10 cellular contexts compared by ENCODE assay signal in the genomic region with DNA sequence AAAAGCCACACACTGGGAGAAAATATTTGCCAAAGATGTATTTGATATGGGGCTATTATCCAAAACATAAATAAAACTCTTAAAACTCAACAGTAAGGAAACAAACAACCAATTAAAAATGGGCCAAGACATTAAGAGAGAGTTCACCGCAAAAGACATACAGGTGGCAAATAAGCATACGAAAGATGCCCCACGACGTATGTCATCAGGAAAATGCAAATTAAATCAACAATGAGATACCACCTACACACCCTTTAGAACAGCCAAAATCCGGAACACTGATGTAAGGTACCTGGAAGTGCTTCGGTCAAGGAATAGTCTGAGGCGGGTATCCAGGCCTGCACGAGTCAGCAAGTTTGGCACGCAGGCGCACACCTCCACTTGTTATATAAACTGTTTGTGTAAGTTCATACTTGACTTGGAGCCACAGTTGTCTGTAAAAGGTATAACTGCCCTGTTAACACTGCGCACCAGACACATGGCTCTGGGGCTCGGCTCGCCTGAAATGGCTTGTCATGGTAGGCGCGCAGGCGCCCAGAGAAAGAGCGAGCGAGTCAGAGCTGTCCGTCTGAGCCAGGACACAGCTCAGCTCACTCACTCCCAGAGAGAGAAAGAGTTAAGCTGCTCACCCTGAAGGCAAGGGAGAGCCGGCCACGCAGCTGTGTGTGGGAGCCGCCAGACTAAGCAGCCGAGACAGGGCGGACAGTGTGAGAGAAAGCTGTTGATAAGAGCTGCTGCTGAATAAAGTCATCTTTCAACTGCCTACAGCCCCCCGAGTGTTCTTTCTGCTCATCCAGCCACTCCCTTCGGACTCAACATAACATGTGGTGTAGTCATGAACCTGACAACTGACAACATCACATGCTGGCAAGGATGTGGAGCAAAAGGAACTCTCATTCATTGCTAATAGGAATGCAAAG.
DNase-seq lines count a peak whose midpoint lies in the region; ATAC-seq and TF ChIP-seq lines count a peak whose summit lies in the region.
"Had no signal": no experiment of that assay in that cellular context is flagged by ENCODE, and none has a peak within 500 bp of the region (broad histone marks: within the 10 kb centered on the region; RNA-seq: fewer than 3 reads in every experiment).

No MANE protein-coding gene starts in this region.

- intact Hi-C loops in heart right ventricle (cut with DNase I) (no loop called here), psoas muscle (cut with DNase I) (no loop called here)

- ATAC-seq in WTC11, result peak; percentile 26; the same call in 1 of the 2 replicates
- peak; percentile 78 to 91 (median 87) for ATAC-seq in heart right ventricle
- ATAC-seq in psoas muscle, result peak; percentile 85 to 91 (median 88)
- ATAC-seq in HG03196 (IDR thresholded peaks at IDR 0.05; ENCODE audit: unreplicated experiment), result no peak
- ATAC-seq in GM19452 (IDR thresholded peaks at IDR 0.05; ENCODE audit: unreplicated experiment), result no peak

- no peak for TF ChIP-seq CTCF in WTC11 (IDR thresholded peaks at IDR 0.05)
- TF ChIP-seq CTCF in heart right ventricle (IDR thresholded peaks at IDR 0.05), result no peak
- no peak for TF ChIP-seq CTCF in psoas muscle (IDR thresholded peaks at IDR 0.05)

- 55 to 58% methylated on average over 26 of the region's 26 CpGs for WGBS in heart right ventricle, 2 donors
- WGBS in psoas muscle, 3 donors, result 49 to 68% (median 60%) methylated on average over 26 of the region's 26 CpGs

- H3K36me3 Mint-ChIP-seq in WTC11, result no peaks in the 10 kb centered on the region

- peaks cover 0 to 7% (median 0%) of the 10 kb centered on the region in 7 donors for H3K27me3 ChIP-seq in heart right ventricle
- no peaks in the 10 kb centered on the region for H3K27me3 ChIP-seq in psoas muscle (ENCODE audit: insufficient read depth in 3 of 3, low read length in 2 of 3)

- H3K4me1 ChIP-seq in heart right ventricle (peaks cover 0 to 8% (median 0%) of the 10 kb centered on the region in 9 donors), psoas muscle (peaks cover 22% of the 10 kb centered on the region)

- H3K27ac ChIP-seq in heart right ventricle (peak overlapping the region in 8 of 10 donors; percentile 8 to 78 (median 52)), psoas muscle (peak overlapping the region; percentile 89)

- H3K4me1 Mint-ChIP-seq in WTC11, result peaks cover 14% of the 10 kb centered on the region

- 0 out of 2 replicates have a peak, but pooled peaks cover 4% of the 10 kb centered on the region for H3K27me3 Mint-ChIP-seq in WTC11 (ENCODE audit: low read depth)

- DNase-seq in Caki2 (ENCODE audit: low read depth), result peak; percentile 82
- no peak for DNase-seq in WTC11 (ENCODE audit: low spot score)
- peak; percentile 44 to 51 for DNase-seq in heart right ventricle
- peak; percentile 64 to 84 for DNase-seq in psoas muscle
- no peak for DNase-seq in NCI-H187 treated with DMSO at 0.1 percent for 48 hours (lab: John Stamatoyannopoulos, UW)
- DNase-seq in GF-D8 (lab: John Stamatoyannopoulos, UW), result no peak
- DNase-seq: DMS153 had no signal

- H3K36me3 ChIP-seq in heart right ventricle (no peaks in the 10 kb centered on the region), psoas muscle (ENCODE audit: insufficient read depth in 1 of 2, low read depth in 1 of 2) (no peaks in the 10 kb centered on the region)

- CTCF ChIA-PET in WTC11 (lab: Charles Lee), result no interaction called here

- peaks cover 7% of the 10 kb centered on the region for H3K9me3 Mint-ChIP-seq in WTC11
- H3K9me3 Mint-ChIP-seq: activated T-helper 1 cell treated with anti-CD3 and anti-CD28 coated beads, Interleukin-12 subunit alpha, Interleukin-12 subunit beta, Interleukin-2, Interleukin-4 antibody, amounts not matched to agents 30 ng/mL and 10 ng/mL and 1 ng/mL, durations not matched to agents 14 hours and 24 hours and 36 hours had no signal

- POLR2A ChIA-PET in WTC11 (lab: Charles Lee), result no interaction called here

- no peak overlapping the region for H3K4me3 Mint-ChIP-seq in WTC11
- H3K4me3 Mint-ChIP-seq: activated T-helper 1 cell treated with anti-CD3 and anti-CD28 coated beads, Interleukin-12 subunit alpha, Interleukin-12 subunit beta, Interleukin-2, Interleukin-4 antibody, amounts not matched to agents 30 ng/mL and 10 ng/mL and 1 ng/mL, durations not matched to agents 14 hours and 24 hours and 36 hours had no signal

- in situ Hi-C loops in Caki2 (cut with HindIII; ENCODE audit: low pct_unique_long_range_greater_than_20kb, low sequenced_read_pairs), result no loop called here

- H3K9me3 ChIP-seq in heart right ventricle, result no peaks in the 10 kb centered on the region
- H3K9me3 ChIP-seq in psoas muscle, result no peaks in the 10 kb centered on the region

- peak overlapping the region; percentile 64; the same call in 1 of the 2 replicates for H3K27ac Mint-ChIP-seq in WTC11
- H3K27ac Mint-ChIP-seq: activated T-helper 1 cell treated with anti-CD3 and anti-CD28 coated beads, Interleukin-12 subunit alpha, Interleukin-12 subunit beta, Interleukin-2, Interleukin-4 antibody, amounts not matched to agents 30 ng/mL and 10 ng/mL and 1 ng/mL, durations not matched to agents 14 hours and 24 hours and 36 hours had no signal

- H3K4me3 ChIP-seq in heart right ventricle (peak overlapping the region in 6 of 10 donors; percentile 3 to 34 (median 28)), psoas muscle (peak overlapping the region; percentile 53)

TF ChIP-seq in WTC11, 78 proteins besides CTCF, POLR2A, EP300 and RAD21 (continues in another document):
- TF ChIP-seq, protein P1, sequence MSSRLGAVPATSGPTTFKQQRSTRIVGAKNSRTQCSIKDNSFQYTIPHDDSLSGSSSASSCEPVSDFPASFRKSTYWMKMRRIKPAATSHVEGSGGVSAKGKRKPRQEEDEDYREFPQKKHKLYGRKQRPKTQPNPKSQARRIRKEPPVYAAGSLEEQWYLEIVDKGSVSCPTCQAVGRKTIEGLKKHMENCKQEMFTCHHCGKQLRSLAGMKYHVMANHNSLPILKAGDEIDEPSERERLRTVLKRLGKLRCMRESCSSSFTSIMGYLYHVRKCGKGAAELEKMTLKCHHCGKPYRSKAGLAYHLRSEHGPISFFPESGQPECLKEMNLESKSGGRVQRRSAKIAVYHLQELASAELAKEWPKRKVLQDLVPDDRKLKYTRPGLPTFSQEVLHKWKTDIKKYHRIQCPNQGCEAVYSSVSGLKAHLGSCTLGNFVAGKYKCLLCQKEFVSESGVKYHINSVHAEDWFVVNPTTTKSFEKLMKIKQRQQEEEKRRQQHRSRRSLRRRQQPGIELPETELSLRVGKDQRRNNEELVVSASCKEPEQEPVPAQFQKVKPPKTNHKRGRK (CRISPR knock-in tag; IDR thresholded peaks at IDR 0.05; ENCODE audit: borderline replicate concordance), result no peak
- TF ChIP-seq OVOL2 (CRISPR knock-in tag; IDR thresholded peaks at IDR 0.05; ENCODE audit: borderline replicate concordance) (no peak), MXD4 (CRISPR knock-in tag; IDR thresholded peaks at IDR 0.05; ENCODE audit: borderline replicate concordance) (no peak), ZNF396 (CRISPR knock-in tag; IDR thresholded peaks at IDR 0.05; ENCODE audit: borderline replicate concordance) (no peak), NR1H2 (CRISPR knock-in tag; IDR thresholded peaks at IDR 0.05) (no peak), FOXJ3 (CRISPR knock-in tag; IDR thresholded peaks at IDR 0.05; ENCODE audit: borderline replicate concordance) (no peak), GRHL2 (CRISPR knock-in tag; IDR thresholded peaks at IDR 0.05; ENCODE audit: insufficient replicate concordance, severe bottlenecking) (no peak), PRRX2 (CRISPR knock-in tag; IDR thresholded peaks at IDR 0.05) (no peak)
- TF ChIP-seq, protein P2, sequence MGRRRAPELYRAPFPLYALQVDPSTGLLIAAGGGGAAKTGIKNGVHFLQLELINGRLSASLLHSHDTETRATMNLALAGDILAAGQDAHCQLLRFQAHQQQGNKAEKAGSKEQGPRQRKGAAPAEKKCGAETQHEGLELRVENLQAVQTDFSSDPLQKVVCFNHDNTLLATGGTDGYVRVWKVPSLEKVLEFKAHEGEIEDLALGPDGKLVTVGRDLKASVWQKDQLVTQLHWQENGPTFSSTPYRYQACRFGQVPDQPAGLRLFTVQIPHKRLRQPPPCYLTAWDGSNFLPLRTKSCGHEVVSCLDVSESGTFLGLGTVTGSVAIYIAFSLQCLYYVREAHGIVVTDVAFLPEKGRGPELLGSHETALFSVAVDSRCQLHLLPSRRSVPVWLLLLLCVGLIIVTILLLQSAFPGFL (CRISPR knock-in tag; IDR thresholded peaks at IDR 0.05; ENCODE audit: borderline replicate concordance), result no peak
- TF ChIP-seq, protein P3, sequence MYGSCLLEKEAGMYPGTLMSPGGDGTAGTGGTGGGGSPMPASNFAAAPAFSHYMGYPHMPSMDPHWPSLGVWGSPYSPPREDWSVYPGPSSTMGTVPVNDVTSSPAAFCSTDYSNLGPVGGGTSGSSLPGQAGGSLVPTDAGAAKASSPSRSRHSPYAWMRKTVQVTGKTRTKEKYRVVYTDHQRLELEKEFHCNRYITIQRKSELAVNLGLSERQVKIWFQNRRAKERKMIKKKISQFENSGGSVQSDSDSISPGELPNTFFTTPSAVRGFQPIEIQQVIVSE (CRISPR knock-in tag; IDR thresholded peaks at IDR 0.05; ENCODE audit: borderline replicate concordance), result no peak
- TF ChIP-seq, protein P4, sequence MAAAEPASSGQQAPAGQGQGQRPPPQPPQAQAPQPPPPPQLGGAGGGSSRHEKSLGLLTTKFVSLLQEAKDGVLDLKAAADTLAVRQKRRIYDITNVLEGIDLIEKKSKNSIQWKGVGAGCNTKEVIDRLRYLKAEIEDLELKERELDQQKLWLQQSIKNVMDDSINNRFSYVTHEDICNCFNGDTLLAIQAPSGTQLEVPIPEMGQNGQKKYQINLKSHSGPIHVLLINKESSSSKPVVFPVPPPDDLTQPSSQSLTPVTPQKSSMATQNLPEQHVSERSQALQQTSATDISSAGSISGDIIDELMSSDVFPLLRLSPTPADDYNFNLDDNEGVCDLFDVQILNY (CRISPR knock-in tag; IDR thresholded peaks at IDR 0.05), result no peak
- TF ChIP-seq, protein P5, sequence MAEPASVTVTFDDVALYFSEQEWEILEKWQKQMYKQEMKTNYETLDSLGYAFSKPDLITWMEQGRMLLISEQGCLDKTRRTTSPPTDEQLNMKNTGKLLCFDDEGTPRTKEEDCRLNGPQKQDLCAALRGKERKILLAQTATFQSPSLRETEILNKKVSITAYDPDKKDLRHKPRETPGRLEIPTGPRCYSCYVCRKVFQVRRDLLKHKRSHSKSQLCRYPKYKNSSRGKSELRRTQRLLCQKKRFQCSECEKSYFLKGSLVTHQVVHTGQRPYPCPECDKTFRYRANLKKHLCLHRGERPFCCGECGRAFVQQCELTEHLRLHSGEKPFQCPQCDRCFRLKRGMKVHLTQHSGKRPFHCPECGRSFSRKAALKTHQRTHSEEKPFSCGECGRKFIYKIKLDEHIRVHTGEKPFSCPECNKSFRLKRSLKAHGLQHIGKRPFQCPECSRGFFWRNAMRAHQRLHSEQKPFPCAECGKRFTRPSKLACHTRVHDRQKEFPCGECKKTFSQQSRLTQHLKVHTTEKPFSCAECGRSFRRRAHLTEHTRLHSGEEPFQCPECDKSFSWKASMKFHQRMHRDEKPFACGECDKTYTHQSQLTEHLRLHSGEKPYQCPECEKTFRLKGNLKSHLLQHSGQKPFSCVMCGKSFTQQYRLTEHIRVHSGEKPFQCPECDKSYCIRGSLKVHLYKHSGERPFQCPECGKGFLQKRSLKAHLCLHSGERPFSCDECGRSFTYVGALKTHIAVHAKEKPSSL (CRISPR knock-in tag; conservative IDR thresholded peaks at IDR 0.05), result no peak

Comparison
In these comparisons a context has a peak if more than half of its experiments do, and no peak if none do; other contexts are left out.
1. DNase-seq: peak in Caki2 (single experiment), heart right ventricle (2 of 2) and psoas muscle (2 of 2); none in WTC11 (single experiment), NCI-H187 treated with DMSO at 0.1 percent for 48 hours (single experiment) and GF-D8 (single experiment).
2. ATAC-seq: peak in WTC11 (single experiment), heart right ventricle (8 of 8) and psoas muscle (4 of 4); none in HG03196 (single experiment) and GM19452 (single experiment).